ENCODE assay signal across 8 cellular contexts in genomic region chr9:127955294-127956015, GRCh38. TPM values are rescaled to one million over a fixed set of nuclear protein-coding genes. Genes with fewer than 3 reads are reported as not detected.
DNase-seq lines count a peak whose midpoint lies in the region; ATAC-seq, FAIRE-seq and TF ChIP-seq lines count a peak whose summit lies in the region.

No MANE protein-coding gene starts in this region.

- peak overlapping the region; percentile 92 for H3K27ac Mint-ChIP-seq in activated CD4-positive, alpha-beta memory T cell treated with anti-CD3 and anti-CD28 coated beads for 36 hours
- H3K27ac Mint-ChIP-seq in nephron progenitor cell = no peak overlapping the region

- no peak overlapping the region for H3K9ac ChIP-seq in endothelial cell of umbilical vein (replicated peaks; ENCODE audit: extremely low read depth, insufficient read depth, low read length)

- TF ChIP-seq POLR2A in endothelial cell of umbilical vein (IDR thresholded peaks at IDR 0.05; ENCODE audit: low read depth, low read length) = no peak

- no peak for TF ChIP-seq CTCF in endothelial cell of umbilical vein (IDR thresholded peaks at IDR 0.05; ENCODE audit: extremely low read depth in 1 of 2, insufficient read depth in 1 of 2, low read depth in 1 of 2, low read length in 2 of 2)
- peak; percentile 32 for TF ChIP-seq CTCF in nephron progenitor cell (IDR thresholded peaks at IDR 0.05)

- no peaks in the 10 kb centered on the region for H3K79me2 ChIP-seq in endothelial cell of umbilical vein (ENCODE audit: control insufficient read depth, insufficient read depth, low read length)

- H3K9me1 ChIP-seq in endothelial cell of umbilical vein (replicated peaks; ENCODE audit: control insufficient read depth, extremely low read depth, insufficient read depth, low read length) = no peaks in the 10 kb centered on the region

- CTCF ChIA-PET in activated CD4-positive, alpha-beta memory T cell treated with anti-CD3 and anti-CD28 coated beads for 36 hours (lab: Charles Lee) = interaction anchor here (0.6 to 9.9 kb wide), 27 partner anchors 8 to 162 kb away, joined by 3 to 142 read pairs (median 6); partner anchors contain the start of gene EEIG1
- CTCF ChIA-PET in endothelial cell of umbilical vein (lab: Charles Lee) = interaction anchor here (3.2 to 3.3 kb wide), 2 partner anchors 12 to 80 kb away, joined by 21 to 22 read pairs; no protein-coding TSS in a partner anchor

- H3K27me3 ChIP-seq in endothelial cell of umbilical vein (ENCODE audit: control insufficient read depth in 2 of 2, insufficient read depth in 2 of 2, low read length in 2 of 2) = no peaks in the 10 kb centered on the region

- no peaks in the 10 kb centered on the region for H4K20me1 ChIP-seq in endothelial cell of umbilical vein (replicated peaks; ENCODE audit: control insufficient read depth, extremely low read depth, insufficient read depth, low read length)

- intact Hi-C loops in activated CD4-positive, alpha-beta memory T cell treated with anti-CD3 and anti-CD28 coated beads for 36 hours (cut with micrococcal nuclease) = loop anchor here (1.0 to 5.0 kb wide), 5 partner anchors 15 to 162 kb away; no protein-coding TSS in a partner anchor
- intact Hi-C loops in endothelial cell of umbilical vein (cut with micrococcal nuclease) = no loop called here

- H3K4me3 Mint-ChIP-seq in activated CD4-positive, alpha-beta memory T cell treated with anti-CD3 and anti-CD28 coated beads for 36 hours = peak overlapping the region; percentile 30
- H3K4me3 Mint-ChIP-seq in nephron progenitor cell = no peak overlapping the region

- no peak overlapping the region for H3K4me2 ChIP-seq in endothelial cell of umbilical vein (ENCODE audit: insufficient read depth, low read length)

- FAIRE-seq in endothelial cell of umbilical vein (lab: Jason Lieb, UNC) = no peak

- H3K4me1 ChIP-seq in endothelial cell of umbilical vein (ENCODE audit: control insufficient read depth, extremely low read depth, insufficient read depth, low read length) = peaks cover 6% of the 10 kb centered on the region

- no peak overlapping the region for H3K4me3 ChIP-seq in endothelial cell of umbilical vein (replicated peaks in 1 of 3; ENCODE audit: insufficient read depth in 1 of 3, low read depth in 1 of 3, low read length in 3 of 3)

- no TSS peak for BruUV-seq in endothelial cell of umbilical vein (replicated peaks; lab: Mats Ljungman, UMichigan)

- no peaks in the 10 kb centered on the region for H3K9me3 Mint-ChIP-seq in activated CD4-positive, alpha-beta memory T cell treated with anti-CD3 and anti-CD28 coated beads for 36 hours
- no peaks in the 10 kb centered on the region for H3K9me3 Mint-ChIP-seq in nephron progenitor cell

- no peaks in the 10 kb centered on the region for H3K36me3 ChIP-seq in endothelial cell of umbilical vein (ENCODE audit: control insufficient read depth in 2 of 2, extremely low read depth in 1 of 2, insufficient read depth in 2 of 2, low read length in 2 of 2)

- no peaks in the 10 kb centered on the region for H3K9me3 ChIP-seq in endothelial cell of umbilical vein (replicated peaks; ENCODE audit: control insufficient read depth, insufficient read depth, low read length)

- dilution Hi-C loops in endothelial cell of umbilical vein (cut with MboI; ENCODE audit: extremely low pct_ligation_motif_present, low sequenced_read_pairs) = no loop called here

- peaks cover 80% of the 10 kb centered on the region for H3K4me1 Mint-ChIP-seq in activated CD4-positive, alpha-beta memory T cell treated with anti-CD3 and anti-CD28 coated beads for 36 hours (ENCODE audit: low read depth)
- peaks cover 43% of the 10 kb centered on the region for H3K4me1 Mint-ChIP-seq in nephron progenitor cell

- POLR2A ChIA-PET in activated CD4-positive, alpha-beta memory T cell treated with anti-CD3 and anti-CD28 coated beads for 36 hours (lab: Charles Lee) = interaction anchor here (1.1 to 2.7 kb wide), 7 partner anchors 8 to 71 kb away, joined by 3 to 31 read pairs (median 6); partner anchors contain the start of gene EEIG1
- POLR2A ChIA-PET in endothelial cell of umbilical vein (lab: Charles Lee) = interaction anchor here (0.5 kb wide), 1 partner anchor 162 kb away, joined by 3 read pairs; no protein-coding TSS in a partner anchor

- DNase-seq in DMS 273 treated with DMSO at 0.1 percent for 48 hours (lab: John Stamatoyannopoulos, UW) = peak; percentile 18
- DNase-seq in NCI-H2227 (lab: John Stamatoyannopoulos, UW; ENCODE audit: unreplicated experiment) = peak; percentile 61
- DNase-seq in activated CD4-positive, alpha-beta memory T cell treated with anti-CD3 and anti-CD28 coated beads for 36 hours = peak; percentile 95
- peak; percentile 21 for DNase-seq in endothelial cell of umbilical vein (ENCODE audit: low read depth, low spot score)
- no peak for DNase-seq in nephron progenitor cell
- DNase-seq in substantia nigra (lab: John Stamatoyannopoulos, UW) = peak in 20 of 49 donors; percentile 26 to 81 (median 50)

- H3K27ac ChIP-seq in endothelial cell of umbilical vein (ENCODE audit: insufficient read depth, low read depth, low read length) (no peak overlapping the region), substantia nigra (ENCODE audit: low read depth, low read length, poor library complexity, severe bottlenecking) (peak overlapping the region; percentile 97)

- peaks cover 3% of the 10 kb centered on the region for H3K36me3 Mint-ChIP-seq in activated CD4-positive, alpha-beta memory T cell treated with anti-CD3 and anti-CD28 coated beads for 36 hours
- peaks cover 9% of the 10 kb centered on the region for H3K36me3 Mint-ChIP-seq in nephron progenitor cell (ENCODE audit: low read depth)

- peak; percentile 63 for ATAC-seq in HG02642 (IDR thresholded peaks at IDR 0.05; ENCODE audit: poor library complexity, unreplicated experiment)
- ATAC-seq in HG03378 (IDR thresholded peaks at IDR 0.05; ENCODE audit: unreplicated experiment) = no peak

- H3K27me3 Mint-ChIP-seq in activated CD4-positive, alpha-beta memory T cell treated with anti-CD3 and anti-CD28 coated beads for 36 hours = no peaks in the 10 kb centered on the region
- H3K27me3 Mint-ChIP-seq in nephron progenitor cell (ENCODE audit: low read depth, poor library complexity) = no peaks in the 10 kb centered on the region

- no peak overlapping the region for H2AFZ ChIP-seq in endothelial cell of umbilical vein (ENCODE audit: low read depth, low read length)

RNA-seq across cellular contexts. Expression of gene DPM2, which starts 17.8 kb away (rescaled TPM):
- total RNA-seq in activated CD4-positive, alpha-beta memory T cell treated with anti-CD3 and anti-CD28 coated beads for 36 hours = 10 to 100 TPM; 41.5 to 42.0 TPM
- 41.9 and 47.9 TPM in 2 replicates for total RNA-seq in endothelial cell of umbilical vein
- 63.9 and 85.0 TPM in 2 replicates for polyA plus RNA-seq in endothelial cell of umbilical vein
- polyA plus RNA-seq in endothelial cell of umbilical vein (2011; cell fraction: cytosol; rRNA removed) = 45.5 and 45.9 TPM in 2 replicates
- polyA plus RNA-seq in endothelial cell of umbilical vein (2011; cell fraction: nucleus; rRNA removed) = 31.6 and 39.0 TPM in 2 replicates
- 38.9 and 45.4 TPM in 2 replicates for polyA plus RNA-seq in endothelial cell of umbilical vein (2012)
- polyA minus RNA-seq in endothelial cell of umbilical vein = 39.8 and 52.5 TPM in 2 replicates
- 59.2 TPM for polyA minus RNA-seq in endothelial cell of umbilical vein (2011; cell fraction: cytosol; rRNA and poly(A)+ RNA removed)
- 26.8 and 33.0 TPM in 2 replicates for polyA minus RNA-seq in endothelial cell of umbilical vein (2011; cell fraction: nucleus; rRNA and poly(A)+ RNA removed)

RNA-seq across cellular contexts. Expression of gene PIP5KL1, which starts 24.9 kb away (rescaled TPM):
- 1 to 10 TPM in 1 of 2 experiments, under 1 TPM in 1; 0.94 to 2.9 TPM for total RNA-seq in activated CD4-positive, alpha-beta memory T cell treated with anti-CD3 and anti-CD28 coated beads for 36 hours
- total RNA-seq in endothelial cell of umbilical vein = 2.9 and 3.8 TPM in 2 replicates
- 1.5 and 2.3 TPM in 2 replicates for polyA plus RNA-seq in endothelial cell of umbilical vein
- 0.28 and 0.87 TPM in 2 replicates for polyA plus RNA-seq in endothelial cell of umbilical vein (2011; cell fraction: cytosol; rRNA removed)
- polyA plus RNA-seq in endothelial cell of umbilical vein (2011; cell fraction: nucleus; rRNA removed) = 5.1 and 6.2 TPM in 2 replicates
- polyA plus RNA-seq in endothelial cell of umbilical vein (2012) = 0.56 and 1.3 TPM in 2 replicates
- 0.42 and 0.83 TPM in 2 replicates for polyA minus RNA-seq in endothelial cell of umbilical vein
- 4.0 TPM for polyA minus RNA-seq in endothelial cell of umbilical vein (2011; cell fraction: cytosol; rRNA and poly(A)+ RNA removed)
- polyA minus RNA-seq in endothelial cell of umbilical vein (2011; cell fraction: nucleus; rRNA and poly(A)+ RNA removed) = 1.6 and 1.8 TPM in 2 replicates

RNA-seq across cellular contexts. Expression of gene EEIG1, which starts 25.3 kb away (rescaled TPM):
- 10 to 100 TPM; 50.7 to 58.0 TPM for total RNA-seq in activated CD4-positive, alpha-beta memory T cell treated with anti-CD3 and anti-CD28 coated beads for 36 hours
- 16.4 and 19.0 TPM in 2 replicates for total RNA-seq in endothelial cell of umbilical vein
- 8.4 and 13.5 TPM in 2 replicates for polyA plus RNA-seq in endothelial cell of umbilical vein
- polyA plus RNA-seq in endothelial cell of umbilical vein (2011; cell fraction: cytosol; rRNA removed) = 13.6 and 15.5 TPM in 2 replicates
- polyA plus RNA-seq in endothelial cell of umbilical vein (2011; cell fraction: nucleus; rRNA removed) = 15.1 and 16.4 TPM in 2 replicates
- 10.7 and 14.9 TPM in 2 replicates for polyA plus RNA-seq in endothelial cell of umbilical vein (2012)
- 4.3 and 4.4 TPM in 2 replicates for polyA minus RNA-seq in endothelial cell of umbilical vein
- polyA minus RNA-seq in endothelial cell of umbilical vein (2011; cell fraction: cytosol; rRNA and poly(A)+ RNA removed) = 8.4 TPM
- polyA minus RNA-seq in endothelial cell of umbilical vein (2011; cell fraction: nucleus; rRNA and poly(A)+ RNA removed) = 3.9 and 5.3 TPM in 2 replicates

RNA-seq across cellular contexts. Expression of gene ST6GALNAC4, which starts 38.6 kb away (rescaled TPM):
- total RNA-seq in activated CD4-positive, alpha-beta memory T cell treated with anti-CD3 and anti-CD28 coated beads for 36 hours = 10 to 100 TPM; 21.2 to 23.5 TPM
- 38.1 and 45.9 TPM in 2 replicates for total RNA-seq in endothelial cell of umbilical vein
- 85.3 and 108 TPM in 2 replicates for polyA plus RNA-seq in endothelial cell of umbilical vein
- 44.2 and 64.3 TPM in 2 replicates for polyA plus RNA-seq in endothelial cell of umbilical vein (2011; cell fraction: cytosol; rRNA removed)
- polyA plus RNA-seq in endothelial cell of umbilical vein (2011; cell fraction: nucleus; rRNA removed) = 38.1 and 41.5 TPM in 2 replicates
- polyA plus RNA-seq in endothelial cell of umbilical vein (2012) = 39.9 and 49.4 TPM in 2 replicates
- polyA minus RNA-seq in endothelial cell of umbilical vein = 38.1 and 51.5 TPM in 2 replicates
- 129 TPM for polyA minus RNA-seq in endothelial cell of umbilical vein (2011; cell fraction: cytosol; rRNA and poly(A)+ RNA removed)
- 19.7 and 26.7 TPM in 2 replicates for polyA minus RNA-seq in endothelial cell of umbilical vein (2011; cell fraction: nucleus; rRNA and poly(A)+ RNA removed)

RNA-seq across cellular contexts. Expression of gene ST6GALNAC6, which starts 56.1 kb away (rescaled TPM):
- total RNA-seq in activated CD4-positive, alpha-beta memory T cell treated with anti-CD3 and anti-CD28 coated beads for 36 hours = 10 to 100 TPM; 50.1 to 53.8 TPM
- total RNA-seq in endothelial cell of umbilical vein = 43.0 and 43.5 TPM in 2 replicates
- polyA plus RNA-seq in endothelial cell of umbilical vein = 78.9 and 93.6 TPM in 2 replicates
- 43.5 and 55.9 TPM in 2 replicates for polyA plus RNA-seq in endothelial cell of umbilical vein (2011; cell fraction: cytosol; rRNA removed)
- polyA plus RNA-seq in endothelial cell of umbilical vein (2011; cell fraction: nucleus; rRNA removed) = 78.4 and 100.0 TPM in 2 replicates
- 27.3 and 41.2 TPM in 2 replicates for polyA plus RNA-seq in endothelial cell of umbilical vein (2012)
- 50.1 and 50.4 TPM in 2 replicates for polyA minus RNA-seq in endothelial cell of umbilical vein
- 17.7 TPM for polyA minus RNA-seq in endothelial cell of umbilical vein (2011; cell fraction: cytosol; rRNA and poly(A)+ RNA removed)
- 20.0 and 24.0 TPM in 2 replicates for polyA minus RNA-seq in endothelial cell of umbilical vein (2011; cell fraction: nucleus; rRNA and poly(A)+ RNA removed)
